Comparison of ENCODE assay signal across 9 cellular contexts in the genomic region with DNA sequence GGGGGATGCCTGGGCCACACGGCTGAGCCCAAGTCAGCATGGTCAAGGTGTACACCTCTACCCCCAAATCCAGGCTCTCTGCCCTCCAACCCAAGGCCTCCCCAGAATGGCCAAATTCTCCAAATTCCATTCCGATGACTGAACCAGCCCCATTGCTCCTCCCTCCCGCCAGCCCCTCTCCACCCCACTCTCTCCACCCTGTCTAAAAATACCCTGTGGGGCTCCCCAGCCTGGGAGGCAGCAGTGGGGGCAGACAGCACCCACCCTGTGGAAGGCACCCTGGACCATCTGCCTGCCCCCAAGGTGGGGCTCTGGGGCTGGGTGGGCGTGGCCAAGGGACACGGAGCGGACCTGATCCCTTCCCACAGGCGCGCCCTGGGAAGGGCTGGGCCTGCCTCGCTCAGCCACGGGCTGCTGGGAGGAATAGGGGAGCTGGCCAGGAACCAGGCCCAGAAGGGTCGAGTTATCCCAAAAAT. TPM values are rescaled to one million over a fixed set of nuclear protein-coding genes. Genes with fewer than 3 reads are reported as not detected.
DNase-seq lines count a peak whose midpoint lies in the region; ATAC-seq, FAIRE-seq and TF ChIP-seq lines count a peak whose summit lies in the region.
"Had no signal": no experiment of that assay in that cellular context is flagged by ENCODE, and none has a peak within 500 bp of the region (broad histone marks: within the 10 kb centered on the region; RNA-seq: fewer than 3 reads in every experiment).

No MANE protein-coding gene starts in this region.

- H3K27ac ChIP-seq in K562 (ENCODE audit: extremely low read depth, low read depth, low read length), result peak overlapping the region; percentile 20; the same call in 2 of the 3 replicates
- peak overlapping the region; percentile 99 for H3K27ac ChIP-seq in keratinocyte (ENCODE audit: control insufficient read depth, insufficient read depth, low read length)
- H3K27ac ChIP-seq in stomach smooth muscle (ENCODE audit: low read length), result peak overlapping the region; percentile 100

- H4K20me1 ChIP-seq in K562 (replicated peaks; ENCODE audit: control insufficient read depth, insufficient read depth, low read length), result peaks cover 11% of the 10 kb centered on the region; the same call in 1 of the 2 replicates
- no peaks in the 10 kb centered on the region for H4K20me1 ChIP-seq in keratinocyte (ENCODE audit: control insufficient read depth, extremely low read depth, insufficient read depth, low read length)

- in situ Hi-C loops in K562 (cut with MboI), result no loop called here
- in situ Hi-C loops in GM13976 (cut with MboI; ENCODE audit: low sequenced_read_pairs, unreplicated experiment), result no loop called here

- dilution Hi-C loops in keratinocyte (cut with MboI; ENCODE audit: extremely low pct_ligation_motif_present, low sequenced_read_pairs), result no loop called here

- no peak for TF ChIP-seq EP300 in K562 (IDR thresholded peaks at IDR 0.05; ENCODE audit: low read length)

- ATAC-seq in K562 (no peak; the same call in 2 of the 3 replicates), HG02870 (IDR thresholded peaks at IDR 0.05; ENCODE audit: unreplicated experiment) (no peak)

- intact Hi-C loops in K562 (cut with micrococcal nuclease), result no loop called here

- H3K9me1 ChIP-seq in K562 (ENCODE audit: control insufficient read depth, insufficient read depth, low read length) (no peaks in the 10 kb centered on the region), keratinocyte (ENCODE audit: control insufficient read depth, extremely low read depth, insufficient read depth, low read length) (no peaks in the 10 kb centered on the region)

- TF ChIP-seq POLR2A in K562 (conservative IDR thresholded peaks at IDR 0.05), result no peak

- TF ChIP-seq CTCF in HFF-Myc (IDR thresholded peaks at IDR 0.05; ENCODE audit: low read depth, low read length, missing control alignments) (no peak), K562 (IDR thresholded peaks at IDR 0.05 in 2 of 3, conservative IDR thresholded peaks at IDR 0.05 in 1 of 3; ENCODE audit: insufficient read depth in 2 of 3, low read depth in 1 of 3, low read length in 3 of 3) (no peak), keratinocyte (optimal IDR thresholded peaks at IDR 0.05 in 1 of 3, IDR thresholded peaks at IDR 0.05 in 1 of 3, conservative IDR thresholded peaks at IDR 0.05 in 1 of 3; ENCODE audit: extremely low read depth in 1 of 3, insufficient read depth in 2 of 3, low read length in 3 of 3) (no peak), GM13976 (IDR thresholded peaks at IDR 0.05; ENCODE audit: borderline replicate concordance, control extremely low read depth, extremely low read depth, insufficient read depth, missing control alignments) (no peak)

- no peak overlapping the region for H2AFZ ChIP-seq in K562 (ENCODE audit: low read depth, low read length)
- no peak overlapping the region for H2AFZ ChIP-seq in keratinocyte (ENCODE audit: control insufficient read depth, low read length)

- POLR2A ChIA-PET in K562 (lab: Yijun Ruan, JAX), result interaction anchor here (0.6 to 9.5 kb wide), 2 partner anchors 11 to 14 kb away, joined by 3 to 167 read pairs; a partner anchor contains a TSS

- H3K79me2 ChIP-seq in K562 (ENCODE audit: control insufficient read depth, insufficient read depth, low read length) (peaks cover 8% of the 10 kb centered on the region; the same call in 1 of the 3 replicates), keratinocyte (ENCODE audit: control insufficient read depth, insufficient read depth, low read length) (peaks cover 12% of the 10 kb centered on the region)

- H3K36me3 ChIP-seq in K562 (ENCODE audit: control insufficient read depth, insufficient read depth, low read length) (no peaks in the 10 kb centered on the region; the same call in 2 of the 3 replicates), keratinocyte (ENCODE audit: control insufficient read depth in 2 of 2, extremely low read depth in 1 of 2, insufficient read depth in 2 of 2, low read length in 2 of 2) (peaks cover 4 to 6% of the 10 kb centered on the region in 2 experiments), stomach smooth muscle (ENCODE audit: control insufficient read depth in 2 of 2, insufficient read depth in 2 of 2, low read length in 2 of 2) (peaks cover 22 to 26% of the 10 kb centered on the region in 2 donors)

- H3K4me1 ChIP-seq in K562 (replicated peaks in 1 of 2; ENCODE audit: control insufficient read depth in 2 of 2, insufficient read depth in 2 of 2, low read length in 2 of 2) (peaks cover 36 to 42% of the 10 kb centered on the region in 2 experiments), keratinocyte (ENCODE audit: control insufficient read depth, extremely low read depth, insufficient read depth, low read length) (peaks cover 58% of the 10 kb centered on the region), stomach smooth muscle (ENCODE audit: control insufficient read depth, insufficient read depth, low read length) (peaks cover 85% of the 10 kb centered on the region)

- H3K27me3 ChIP-seq in K562 (ENCODE audit: control insufficient read depth in 2 of 2, insufficient read depth in 2 of 2, low read length in 2 of 2) (no peaks in the 10 kb centered on the region), keratinocyte (ENCODE audit: control insufficient read depth, extremely low read depth, insufficient read depth, low read length) (no peaks in the 10 kb centered on the region), stomach smooth muscle (ENCODE audit: control insufficient read depth in 1 of 2, insufficient read depth in 2 of 2, low read length in 2 of 2) (no peaks in the 10 kb centered on the region)

- CTCF ChIA-PET in K562 (lab: Yijun Ruan, JAX; ENCODE audit: low intra/inter-chr PET ratio), result no interaction called here

- DNase-seq in HFF-Myc (ENCODE audit: extremely low read depth, low read depth), result no peak
- DNase-seq in K562 (ENCODE audit: extremely low read depth in 1 of 4, low spot score in 3 of 4), result peak in 2 of 4 experiments; percentile 70 to 74
- no peak for DNase-seq in keratinocyte (ENCODE audit: low read depth, low spot score)
- no peak for DNase-seq in GM13976 (ENCODE audit: low spot score)
- no peak for DNase-seq in HUDEP-2 (lab: John Stamatoyannopoulos, UW; ENCODE audit: unreplicated experiment in 76 of 76)
- DNase-seq in NCI-H1092 (lab: John Stamatoyannopoulos, UW), result no peak

- 59% methylated on average over 11 of the region's 11 CpGs for WGBS in K562 (ENCODE audit: insufficient coverage, low coverage, missing lambda C conversion rate)

- TF ChIP-seq RAD21 in K562 (CRISPR knock-in tag; conservative IDR thresholded peaks at IDR 0.05 in 1 of 2, IDR thresholded peaks at IDR 0.05 in 1 of 2), result no peak

- H3K9me3 ChIP-seq in K562 (replicated peaks; ENCODE audit: control insufficient read depth, insufficient read depth, low read depth, low read length) (no peaks in the 10 kb centered on the region), keratinocyte (ENCODE audit: control insufficient read depth, low read depth, low read length) (no peaks in the 10 kb centered on the region), stomach smooth muscle (ENCODE audit: control insufficient read depth in 2 of 2, low read length in 2 of 2) (no peaks in the 10 kb centered on the region)

- no peak overlapping the region for H3K4me2 ChIP-seq in K562 (ENCODE audit: insufficient read depth, low read length)
- peak overlapping the region; percentile 93 for H3K4me2 ChIP-seq in keratinocyte (ENCODE audit: control insufficient read depth, extremely low read depth, insufficient read depth, low read depth, low read length)

- H3K4me3 ChIP-seq in HFF-Myc (replicated peaks; ENCODE audit: low read depth, low read length) (0 out of 2 replicates have a peak overlapping the region, but pooled peaks have one; percentile 1), K562 (no peak overlapping the region), keratinocyte (ENCODE audit: control insufficient read depth in 2 of 3, extremely low read depth in 1 of 3, insufficient read depth in 2 of 3, low read depth in 1 of 3, low read length in 3 of 3) (peak overlapping the region; percentile 13 to 62 (median 41)), stomach smooth muscle (ENCODE audit: low read length in 2 of 2) (peak overlapping the region; percentile 44 to 61)

- peak overlapping the region in 1 of 2 experiments; percentile 65; a peak in 2 of 4 replicates for H3K9ac ChIP-seq in K562 (ENCODE audit: insufficient read depth in 1 of 2, low read depth in 2 of 2, low read length in 2 of 2)
- peak overlapping the region; percentile 96 for H3K9ac ChIP-seq in keratinocyte (ENCODE audit: control insufficient read depth, extremely low read depth, insufficient read depth, low read length)
- H3K9ac ChIP-seq in stomach smooth muscle (ENCODE audit: low read length in 2 of 2), result peak overlapping the region; percentile 29 to 72

- FAIRE-seq in K562 (lab: Jason Lieb, UNC) (no peak), keratinocyte (lab: Jason Lieb, UNC) (peak; percentile 80)

- BruUV-seq in K562 (replicated peaks; lab: Mats Ljungman, UMichigan), result no TSS peak

RNA-seq across cellular contexts. Expression of a gene that starts 11.4 kb away (rescaled TPM):
- 5.1 and 14.6 TPM in 2 replicates for total RNA-seq in K562 (2011; cell fraction: chromatin; rRNA removed; ENCODE audit: low replicate concordance)
- 7.1 and 9.2 TPM in 2 replicates for total RNA-seq in K562 (2011; cell fraction: nucleolus; rRNA removed)
- total RNA-seq in K562 (2011; cell fraction: nucleoplasm; rRNA removed), result 7.1 and 8.4 TPM in 2 replicates
- 4.9 and 5.8 TPM in 2 replicates for total RNA-seq in K562 (2014; rRNA removed)
- total RNA-seq in K562 (2014; rRNA removed; fragmentation: Illumina TruSeq; extraction: Trizol), result 2.4 and 3.1 TPM in 2 replicates
- total RNA-seq in K562 (2015; rRNA removed; fragmentation: Illumina TruSeq; extraction: Trizol), result 3.0 and 3.3 TPM in 2 replicates
- 12.6 and 13.2 TPM in 2 replicates for total RNA-seq in K562 (2021)
- 3.3 and 7.0 TPM in 2 replicates for polyA plus RNA-seq in K562 (2011; rRNA removed)
- polyA plus RNA-seq in K562 (2011; cell fraction: cytosol; rRNA removed), result 5.2 and 5.3 TPM in 2 replicates
- 13.9 and 18.4 TPM in 2 replicates for polyA plus RNA-seq in K562 (2011; cell fraction: nucleus; rRNA removed)
- 7.7 and 10.0 TPM in 2 replicates for polyA plus RNA-seq in K562 (2012)
- polyA plus RNA-seq in K562 (2014; fragmentation: Illumina TruSeq; extraction: Trizol), result 11.1 and 13.6 TPM in 2 replicates
- polyA plus RNA-seq in K562 (2014; fragmentation: Nextera tagmentation; extraction: Ambion mirVana), result under 1 TPM; 0.63 to 0.92 TPM
- 6.7 and 8.2 TPM in 2 replicates for polyA plus RNA-seq in K562 (2014; rRNA removed)
- polyA minus RNA-seq in K562 (2011; rRNA and poly(A)+ RNA removed), result 1.9 TPM in 2 replicates
- 1.7 and 4.2 TPM in 2 replicates for polyA minus RNA-seq in K562 (2011; cell fraction: cytosol; rRNA and poly(A)+ RNA removed)
- 2.4 and 3.2 TPM in 2 replicates for polyA minus RNA-seq in K562 (2011; cell fraction: nucleus; rRNA and poly(A)+ RNA removed)
- polyA plus RNA-seq in keratinocyte, result 5.7 to 11.1 TPM (median 8.0 TPM) in 3 replicates
- polyA plus RNA-seq in keratinocyte (2011; ENCODE audit: low read depth), result 8.6 TPM
- 5.9 and 9.0 TPM in 2 replicates for polyA plus RNA-seq in keratinocyte (2011; cell fraction: cytosol; rRNA removed)
- polyA plus RNA-seq in keratinocyte (2011; cell fraction: nucleus; rRNA removed), result 22.9 and 27.8 TPM in 2 replicates
- 13.8 and 24.1 TPM in 2 replicates for polyA plus RNA-seq in keratinocyte (2012; ENCODE audit: low replicate concordance)
- 6.5 to 20.0 TPM (median 6.7 TPM) in 3 replicates for polyA minus RNA-seq in keratinocyte
- 7.1 TPM for polyA minus RNA-seq in keratinocyte (2011; cell fraction: cytosol; rRNA and poly(A)+ RNA removed)
- polyA minus RNA-seq in keratinocyte (2011; cell fraction: nucleus; rRNA and poly(A)+ RNA removed), result 7.8 and 9.7 TPM in 2 replicates

RNA-seq across cellular contexts. Expression of a gene that starts 17.2 kb away (rescaled TPM):
- 362 and 601 TPM in 2 replicates for total RNA-seq in K562 (2011; cell fraction: chromatin; rRNA removed; ENCODE audit: low replicate concordance)
- total RNA-seq in K562 (2011; cell fraction: nucleolus; rRNA removed), result 935 and 968 TPM in 2 replicates
- 800 and 1,320 TPM in 2 replicates for total RNA-seq in K562 (2011; cell fraction: nucleoplasm; rRNA removed)
- total RNA-seq in K562 (2014; rRNA removed) (2,223 and 2,318 TPM in 2 replicates), K562 (2014; rRNA removed; fragmentation: Illumina TruSeq; extraction: Trizol) (1,978 and 2,020 TPM in 2 replicates), K562 (2015; rRNA removed; fragmentation: Illumina TruSeq; extraction: Trizol) (1,939 and 1,940 TPM in 2 replicates), K562 (2021) (1,856 and 1,978 TPM in 2 replicates)
- polyA plus RNA-seq in K562 (2011; rRNA removed) (3,124 and 3,130 TPM in 2 replicates), K562 (2014; fragmentation: Illumina TruSeq; extraction: Trizol) (2,585 and 3,193 TPM in 2 replicates), K562 (2014; fragmentation: Nextera tagmentation; extraction: Ambion mirVana) (1,000 to 10,000 TPM; 1,589 to 2,116 TPM), K562 (2014; rRNA removed) (2,844 and 3,237 TPM in 2 replicates), keratinocyte (2,190 to 2,462 TPM (median 2,432 TPM) in 3 replicates)
- 2,866 and 3,308 TPM in 2 replicates for polyA plus RNA-seq in K562 (2011; cell fraction: cytosol; rRNA removed)
- 2,021 and 2,231 TPM in 2 replicates for polyA plus RNA-seq in K562 (2011; cell fraction: nucleus; rRNA removed)
- 2,102 and 3,298 TPM in 2 replicates for polyA plus RNA-seq in K562 (2012)
- polyA minus RNA-seq in K562 (2011; rRNA and poly(A)+ RNA removed), result 1,756 and 1,900 TPM in 2 replicates
- polyA minus RNA-seq in K562 (2011; cell fraction: cytosol; rRNA and poly(A)+ RNA removed), result 874 and 913 TPM in 2 replicates
- polyA minus RNA-seq in K562 (2011; cell fraction: nucleus; rRNA and poly(A)+ RNA removed), result 342 and 506 TPM in 2 replicates
- polyA plus RNA-seq in keratinocyte (2011; ENCODE audit: low read depth), result 4,340 TPM
- 2,714 and 3,001 TPM in 2 replicates for polyA plus RNA-seq in keratinocyte (2011; cell fraction: cytosol; rRNA removed)
- 862 and 883 TPM in 2 replicates for polyA plus RNA-seq in keratinocyte (2011; cell fraction: nucleus; rRNA removed)
- polyA plus RNA-seq in keratinocyte (2012; ENCODE audit: low replicate concordance), result 1,886 and 2,313 TPM in 2 replicates
- 1,034 to 1,300 TPM (median 1,230 TPM) in 3 replicates for polyA minus RNA-seq in keratinocyte
- 1,043 TPM for polyA minus RNA-seq in keratinocyte (2011; cell fraction: cytosol; rRNA and poly(A)+ RNA removed)
- polyA minus RNA-seq in keratinocyte (2011; cell fraction: nucleus; rRNA and poly(A)+ RNA removed), result 233 and 247 TPM in 2 replicates

RNA-seq across cellular contexts. Expression of a gene that starts 27.3 kb away (rescaled TPM):
- not detected in 2 replicates for total RNA-seq in K562 (2011; cell fraction: chromatin; rRNA removed; ENCODE audit: low replicate concordance)
- not detected in 2 replicates for total RNA-seq in K562 (2011; cell fraction: nucleolus; rRNA removed)
- total RNA-seq in K562 (2011; cell fraction: nucleoplasm; rRNA removed), result not detected in 2 replicates
- total RNA-seq in K562 (2014; rRNA removed) (0.16 TPM in 1 of 2 replicates, not detected in the other), K562 (2014; rRNA removed; fragmentation: Illumina TruSeq; extraction: Trizol) (not detected in 2 replicates), K562 (2015; rRNA removed; fragmentation: Illumina TruSeq; extraction: Trizol) (not detected in 2 replicates), K562 (2021) (0.09 TPM in 2 replicates)
- polyA plus RNA-seq in K562 (2011; rRNA removed) (0.05 TPM in 1 of 2 replicates, not detected in the other), K562 (2014; fragmentation: Illumina TruSeq; extraction: Trizol) (0.10 TPM in 1 of 2 replicates, not detected in the other), K562 (2014; fragmentation: Nextera tagmentation; extraction: Ambion mirVana) (under 1 TPM in 1 of 2 experiments, not detected in 1; 0.06 TPM), K562 (2014; rRNA removed) (0.17 TPM in 1 of 2 replicates, not detected in the other), keratinocyte (not detected in 3 replicates)
- 0.07 TPM in 1 of 2 replicates, not detected in the other for polyA plus RNA-seq in K562 (2011; cell fraction: cytosol; rRNA removed)
- polyA plus RNA-seq in K562 (2011; cell fraction: nucleus; rRNA removed), result 0.06 and 0.09 TPM in 2 replicates
- polyA plus RNA-seq in K562 (2012), result 0.06 and 0.17 TPM in 2 replicates
- not detected in 2 replicates for polyA minus RNA-seq in K562 (2011; rRNA and poly(A)+ RNA removed)
- polyA minus RNA-seq in K562 (2011; cell fraction: cytosol; rRNA and poly(A)+ RNA removed), result not detected in 2 replicates
- polyA minus RNA-seq in K562 (2011; cell fraction: nucleus; rRNA and poly(A)+ RNA removed), result 0.11 TPM in 1 of 2 replicates, not detected in the other
- polyA plus RNA-seq in keratinocyte (2011; ENCODE audit: low read depth), result not detected
- polyA plus RNA-seq in keratinocyte (2011; cell fraction: cytosol; rRNA removed), result not detected in 2 replicates
- polyA plus RNA-seq in keratinocyte (2011; cell fraction: nucleus; rRNA removed), result not detected in 2 replicates
- polyA plus RNA-seq in keratinocyte (2012; ENCODE audit: low replicate concordance), result not detected in 2 replicates
- not detected in 3 replicates for polyA minus RNA-seq in keratinocyte
- not detected for polyA minus RNA-seq in keratinocyte (2011; cell fraction: cytosol; rRNA and poly(A)+ RNA removed)
- not detected in 2 replicates for polyA minus RNA-seq in keratinocyte (2011; cell fraction: nucleus; rRNA and poly(A)+ RNA removed)
- total RNA-seq: neural crest cell had no signal

RNA-seq across cellular contexts. Expression of a gene that starts 33.3 kb away (rescaled TPM):
- total RNA-seq in K562 (2011; cell fraction: chromatin; rRNA removed; ENCODE audit: low replicate concordance), result 16.1 and 26.5 TPM in 2 replicates
- 19.5 and 21.1 TPM in 2 replicates for total RNA-seq in K562 (2011; cell fraction: nucleolus; rRNA removed)
- total RNA-seq in K562 (2011; cell fraction: nucleoplasm; rRNA removed), result 16.1 and 16.4 TPM in 2 replicates
- total RNA-seq in K562 (2014; rRNA removed), result 26.7 and 30.2 TPM in 2 replicates
- total RNA-seq in K562 (2014; rRNA removed; fragmentation: Illumina TruSeq; extraction: Trizol), result 16.1 and 16.8 TPM in 2 replicates
- 14.5 and 14.8 TPM in 2 replicates for total RNA-seq in K562 (2015; rRNA removed; fragmentation: Illumina TruSeq; extraction: Trizol)
- total RNA-seq in K562 (2021), result 23.7 and 26.1 TPM in 2 replicates
- polyA plus RNA-seq in K562 (2011; rRNA removed), result 17.0 and 20.4 TPM in 2 replicates
- polyA plus RNA-seq in K562 (2011; cell fraction: cytosol; rRNA removed), result 19.3 and 22.3 TPM in 2 replicates
- 18.2 and 22.0 TPM in 2 replicates for polyA plus RNA-seq in K562 (2011; cell fraction: nucleus; rRNA removed)
- polyA plus RNA-seq in K562 (2012), result 13.1 and 18.0 TPM in 2 replicates
- polyA plus RNA-seq in K562 (2014; fragmentation: Illumina TruSeq; extraction: Trizol), result 17.3 and 18.3 TPM in 2 replicates
- 1 to 10 TPM; 5.7 to 5.9 TPM for polyA plus RNA-seq in K562 (2014; fragmentation: Nextera tagmentation; extraction: Ambion mirVana)
- 17.2 and 20.4 TPM in 2 replicates for polyA plus RNA-seq in K562 (2014; rRNA removed)
- polyA minus RNA-seq in K562 (2011; rRNA and poly(A)+ RNA removed), result 14.5 and 16.4 TPM in 2 replicates
- polyA minus RNA-seq in K562 (2011; cell fraction: cytosol; rRNA and poly(A)+ RNA removed), result 12.4 and 15.0 TPM in 2 replicates
- 4.8 and 6.6 TPM in 2 replicates for polyA minus RNA-seq in K562 (2011; cell fraction: nucleus; rRNA and poly(A)+ RNA removed)
- 4.2 to 6.4 TPM (median 5.8 TPM) in 3 replicates for polyA plus RNA-seq in keratinocyte
- polyA plus RNA-seq in keratinocyte (2011; ENCODE audit: low read depth), result 3.4 TPM
- polyA plus RNA-seq in keratinocyte (2011; cell fraction: cytosol; rRNA removed), result 2.8 and 2.9 TPM in 2 replicates
- 3.0 and 3.4 TPM in 2 replicates for polyA plus RNA-seq in keratinocyte (2011; cell fraction: nucleus; rRNA removed)
- 3.6 and 12.0 TPM in 2 replicates for polyA plus RNA-seq in keratinocyte (2012; ENCODE audit: low replicate concordance)
- polyA minus RNA-seq in keratinocyte, result 3.6 to 6.3 TPM (median 4.8 TPM) in 3 replicates
- polyA minus RNA-seq in keratinocyte (2011; cell fraction: cytosol; rRNA and poly(A)+ RNA removed), result 3.3 TPM
- 1.3 and 2.1 TPM in 2 replicates for polyA minus RNA-seq in keratinocyte (2011; cell fraction: nucleus; rRNA and poly(A)+ RNA removed)

Comparison
In these comparisons a context has a peak if more than half of its experiments do, and no peak if none do; other contexts are left out.
1. H3K27ac ChIP-seq: peak in every context shown above with its lines; median percentile 100 in stomach smooth muscle; 99 in keratinocyte; 20 in K562.